ENCODE assay signal across 8 cellular contexts in genomic region chr5:7850533-7851239, GRCh38. TPM values are rescaled to one million over a fixed set of nuclear protein-coding genes. Genes with fewer than 3 reads are reported as not detected.
A peak's percentile ranks its signal among the peaks of the same experiment; 100 is the strongest.
DNase-seq lines count a peak whose midpoint lies in the region; ATAC-seq and TF ChIP-seq lines count a peak whose summit lies in the region.

CFAP90 (minus strand) TSS chr5:7851133; CDS start chr5:7851021, 112 bp downstream.

- DNase-seq in HAP-1 (ENCODE audit: low spot score in 2 of 2) (peak; percentile 47 to 84), WTC11 (ENCODE audit: low spot score) (peak; percentile 91), esophagus squamous epithelium (lab: John Stamatoyannopoulos, UW) (no peak), GM19238 (ENCODE audit: insufficient read length, low spot score) (no peak)
- peak in 4 of 9 donors; percentile 20 to 36 (median 28) for DNase-seq in naive thymus-derived CD4-positive, alpha-beta T cell

- H3K27ac ChIP-seq in ACC112 (ENCODE audit: low read depth, low read length), result no peak within 1 kb of the TSS
- H3K27ac ChIP-seq in esophagus squamous epithelium, result no peak within 1 kb of the TSS
- H3K27ac ChIP-seq in naive thymus-derived CD4-positive, alpha-beta T cell (ENCODE audit: low read depth, low read length), result no peak within 1 kb of the TSS

- H3K9me3 ChIP-seq in HAP-1 (no peaks in the 10 kb centered on the region), esophagus squamous epithelium (no peaks in the 10 kb centered on the region)
- no peaks in the 10 kb centered on the region for H3K9me3 ChIP-seq in naive thymus-derived CD4-positive, alpha-beta T cell (ENCODE audit: control insufficient read depth in 2 of 3, low read length in 3 of 3)

- TF ChIP-seq CTCF in WTC11 (IDR thresholded peaks at IDR 0.05), result no peak
- TF ChIP-seq CTCF in esophagus squamous epithelium (IDR thresholded peaks at IDR 0.05), result peak in 2 of 6 experiments; percentile 5 to 24

- H2AFZ ChIP-seq in ACC112 (ENCODE audit: low read length, unreplicated experiment), result no peak within 1 kb of the TSS

- 0% methylated on average over 1 of the region's 70 CpGs; no CpG with 5 or more reads in 1 of the 2 donors for WGBS in esophagus squamous epithelium, 2 donors

- H3K4me1 Mint-ChIP-seq in WTC11, result peaks cover 7% of the 10 kb centered on the region
- peaks cover 19 to 29% (median 22%) of the 10 kb centered on the region in 7 donors for H3K4me1 Mint-ChIP-seq in naive thymus-derived CD4-positive, alpha-beta T cell

- H3K27me3 ChIP-seq in ACC112 (ENCODE audit: insufficient read depth, low read length) (peaks cover 65% of the 10 kb centered on the region), HAP-1 (ENCODE audit: low read depth) (no peaks in the 10 kb centered on the region; the same call in 1 of the 2 replicates), esophagus squamous epithelium (peaks cover 0 to 46% (median 3%) of the 10 kb centered on the region in 4 donors)
- H3K27me3 ChIP-seq in naive thymus-derived CD4-positive, alpha-beta T cell (ENCODE audit: control insufficient read depth in 2 of 2, insufficient read depth in 2 of 2, low read length in 2 of 2), result peaks cover 0 to 14% of the 10 kb centered on the region in 2 donors

- peak; percentile 76 for ATAC-seq in WTC11
- peak; percentile 67 for ATAC-seq in naive thymus-derived CD4-positive, alpha-beta T cell
- ATAC-seq in HG02759 (IDR thresholded peaks at IDR 0.05; ENCODE audit: unreplicated experiment), result no peak
- ATAC-seq in GM21717 (IDR thresholded peaks at IDR 0.05; ENCODE audit: unreplicated experiment), result no peak

- no peaks in the 10 kb centered on the region for H3K79me2 ChIP-seq in ACC112 (ENCODE audit: control insufficient read depth, insufficient read depth, low read length, unreplicated experiment)

- H3K4me3 ChIP-seq in ACC112 (ENCODE audit: low read depth, low read length), result peak within 1 kb of the TSS; percentile 54
- peak within 1 kb of the TSS; percentile 41 for H3K4me3 ChIP-seq in HAP-1
- H3K4me3 ChIP-seq in esophagus squamous epithelium, result peak within 1 kb of the TSS; percentile 37 to 72 (median 49)
- peak within 1 kb of the TSS; percentile 42 for H3K4me3 ChIP-seq in naive thymus-derived CD4-positive, alpha-beta T cell (ENCODE audit: low read length)

- POLR2A ChIA-PET in WTC11 (lab: Charles Lee), result interaction anchor here (0.7 to 1.3 kb wide), 2 partner anchors 18 to 35 kb away, joined by 3 to 4 read pairs; partner anchors contain the start of genes FASTKD3 and MTRR
- POLR2A ChIA-PET in naive thymus-derived CD4-positive, alpha-beta T cell (lab: Charles Lee), result interaction anchor here (1.0 kb wide), 1 partner anchor 19 kb away, joined by 3 read pairs; no protein-coding TSS in a partner anchor

- H3K4me3 Mint-ChIP-seq in WTC11, result peak within 1 kb of the TSS; percentile 82
- peak within 1 kb of the TSS; percentile 79 to 90 (median 84) for H3K4me3 Mint-ChIP-seq in naive thymus-derived CD4-positive, alpha-beta T cell

- H3K27me3 Mint-ChIP-seq in WTC11 (ENCODE audit: low read depth), result peaks cover 64% of the 10 kb centered on the region
- H3K27me3 Mint-ChIP-seq in naive thymus-derived CD4-positive, alpha-beta T cell, result peaks cover 15 to 52% (median 22%) of the 10 kb centered on the region in 5 donors

- TF ChIP-seq POLR2A in esophagus squamous epithelium (IDR thresholded peaks at IDR 0.05), result no peak

- H3K4me1 ChIP-seq in ACC112 (ENCODE audit: control insufficient read depth, insufficient read depth, low read length, unreplicated experiment), result peaks cover 4% of the 10 kb centered on the region
- no peaks in the 10 kb centered on the region; the same call in 1 of the 2 replicates for H3K4me1 ChIP-seq in HAP-1
- H3K4me1 ChIP-seq in esophagus squamous epithelium, result peaks cover 9 to 27% (median 19%) of the 10 kb centered on the region in 3 donors
- H3K4me1 ChIP-seq in naive thymus-derived CD4-positive, alpha-beta T cell (ENCODE audit: control insufficient read depth in 2 of 2, insufficient read depth in 2 of 2, low read length in 2 of 2), result peaks cover 0 to 6% of the 10 kb centered on the region in 2 donors

- CTCF ChIA-PET in WTC11 (lab: Charles Lee), result interaction anchor here (0.6 to 2.6 kb wide), 17 partner anchors 10 to 1216 kb away, joined by 3 to 28 read pairs (median 4); partner anchors contain the start of genes FASTKD3 and MTRR
- CTCF ChIA-PET in naive thymus-derived CD4-positive, alpha-beta T cell (lab: Charles Lee), result no interaction called here

- H3K27ac Mint-ChIP-seq in WTC11, result 0 out of 2 replicates have a peak within 1 kb of the TSS, but pooled peaks have one; percentile 53
- peak within 1 kb of the TSS in 5 of 9 donors; percentile 22 to 84 (median 29) for H3K27ac Mint-ChIP-seq in naive thymus-derived CD4-positive, alpha-beta T cell

- no peaks in the 10 kb centered on the region for H3K36me3 Mint-ChIP-seq in WTC11
- peaks cover 0 to 7% (median 0%) of the 10 kb centered on the region in 5 donors for H3K36me3 Mint-ChIP-seq in naive thymus-derived CD4-positive, alpha-beta T cell

- H3K36me3 ChIP-seq in ACC112 (ENCODE audit: insufficient read depth, low read length) (no peaks in the 10 kb centered on the region), HAP-1 (replicated peaks) (no peaks in the 10 kb centered on the region), esophagus squamous epithelium (no peaks in the 10 kb centered on the region)
- H3K36me3 ChIP-seq in naive thymus-derived CD4-positive, alpha-beta T cell (ENCODE audit: control insufficient read depth in 2 of 3, insufficient read depth in 3 of 3, low read length in 3 of 3), result no peaks in the 10 kb centered on the region

- in situ Hi-C loops in HAP-1 (cut with MboI; ENCODE audit: low sequenced_read_pairs), result loop anchor here (25.0 kb wide), 1 partner anchor 1088 kb away; no protein-coding TSS in a partner anchor

- peaks cover 13% of the 10 kb centered on the region for H3K9me3 Mint-ChIP-seq in WTC11
- H3K9me3 Mint-ChIP-seq in naive thymus-derived CD4-positive, alpha-beta T cell, result peaks cover 0 to 4% (median 0%) of the 10 kb centered on the region in 11 donors

- intact Hi-C loops in esophagus squamous epithelium (cut with DNase I), result no loop called here
- intact Hi-C loops in naive thymus-derived CD4-positive, alpha-beta T cell (cut with micrococcal nuclease), result loop anchor here in 1 of 2 donors (1.0 kb wide), 1 partner anchor 19 kb away; the partner anchor contains the start of genes FASTKD3 and MTRR

TF ChIP-seq in WTC11, 78 proteins besides CTCF, POLR2A, EP300 and RAD21 (continues in another document):
- TF ChIP-seq ATF2 (CRISPR knock-in tag; IDR thresholded peaks at IDR 0.05; ENCODE audit: borderline replicate concordance, low read depth) (no peak), SP1 (CRISPR knock-in tag; conservative IDR thresholded peaks at IDR 0.05) (peak; percentile 37; the same call in 1 of the 2 replicates), ZNF121 (CRISPR knock-in tag; IDR thresholded peaks at IDR 0.05) (no peak), E2F5 (CRISPR knock-in tag; IDR thresholded peaks at IDR 0.05) (0 out of 2 replicates have a peak, but pooled peaks have one; percentile 41), CBFB (CRISPR knock-in tag; IDR thresholded peaks at IDR 0.05; ENCODE audit: low read depth) (0 out of 2 replicates have a peak, but pooled peaks have one; percentile 33), NFE2L1 (CRISPR knock-in tag; IDR thresholded peaks at IDR 0.05) (no peak), MXD4 (CRISPR knock-in tag; IDR thresholded peaks at IDR 0.05; ENCODE audit: borderline replicate concordance) (no peak), OVOL2 (CRISPR knock-in tag; IDR thresholded peaks at IDR 0.05; ENCODE audit: borderline replicate concordance) (no peak), PREB (CRISPR knock-in tag; IDR thresholded peaks at IDR 0.05; ENCODE audit: borderline replicate concordance) (no peak), GRHL2 (CRISPR knock-in tag; IDR thresholded peaks at IDR 0.05; ENCODE audit: insufficient replicate concordance, severe bottlenecking) (no peak)

RNA-seq across cellular contexts. Expression of gene CFAP90, which starts in this region (rescaled TPM):
- 0.21 to 0.64 TPM (median 0.33 TPM) in 3 replicates for total RNA-seq in WTC11 (2021)
- total RNA-seq in esophagus squamous epithelium, result not detected
- total RNA-seq in naive thymus-derived CD4-positive, alpha-beta T cell, result not detected
- under 1 TPM in 1 of 2 donors, not detected in 1; 0.07 TPM for polyA plus RNA-seq in naive thymus-derived CD4-positive, alpha-beta T cell

Comparison
In these comparisons a context has a peak if more than half of its experiments do, and no peak if none do; other contexts are left out.
1. Peak in DNase-seq and ATAC-seq in WTC11; RNA of the gene not detected or under 1 TPM.
2. Peak in ATAC-seq and H3K4me3 ChIP-seq in naive thymus-derived CD4-positive, alpha-beta T cell; RNA of the gene not detected or under 1 TPM.
3. DNase-seq: peak in HAP-1 (2 of 2); none in esophagus squamous epithelium (single experiment) and GM19238 (single experiment).
4. Peak in every context shown above with its lines, with median percentiles within 50 percentile points of each other: H3K4me3 ChIP-seq.